Comparison of ENCODE assay signal across 8 cellular contexts in the genomic region with DNA sequence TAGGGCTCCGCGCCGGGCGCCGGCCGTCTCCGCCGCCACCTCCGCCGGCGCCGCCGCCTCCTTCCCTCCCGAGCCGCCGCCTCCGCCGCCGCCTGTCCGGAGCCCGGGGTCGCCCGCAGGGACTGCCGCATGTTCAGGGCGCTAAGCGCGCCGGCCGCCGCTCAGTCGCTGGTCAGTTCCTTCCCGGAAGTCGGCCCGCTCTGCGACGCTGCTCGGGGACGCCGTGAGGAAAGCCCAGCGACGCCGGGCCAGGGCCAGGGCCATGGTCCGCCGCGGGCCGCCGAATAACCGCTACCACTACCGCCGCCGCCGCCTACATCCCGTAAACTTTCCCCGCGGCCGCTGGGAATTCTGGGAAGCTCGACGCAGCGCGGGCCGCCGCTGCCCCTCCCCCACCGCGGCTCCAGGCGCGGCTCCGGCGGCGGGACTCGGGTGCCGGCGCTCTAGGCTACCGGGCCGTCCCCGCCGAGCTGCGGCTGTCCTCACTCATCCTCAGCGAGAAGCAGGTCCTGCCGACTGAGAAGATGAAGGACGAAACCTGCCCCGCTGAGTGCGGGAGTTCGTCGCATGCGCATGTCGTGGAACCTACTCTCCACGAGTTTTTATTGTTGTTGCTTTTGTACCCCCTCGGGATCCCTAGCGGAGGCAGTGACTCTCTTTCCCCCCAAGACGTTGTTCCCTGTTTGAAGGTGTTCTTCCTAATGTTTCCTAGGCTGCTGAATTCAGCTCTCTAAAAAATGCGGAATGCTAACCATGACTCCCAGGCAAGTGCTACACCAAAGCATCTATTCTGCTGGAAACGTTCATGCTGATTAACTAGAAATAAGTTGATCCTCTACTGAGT. TPM values are rescaled to one million over a fixed set of nuclear protein-coding genes. Genes with fewer than 3 reads are reported as not detected.
DNase-seq lines count a peak whose midpoint lies in the region; ATAC-seq and TF ChIP-seq lines count a peak whose summit lies in the region.

A gene (minus strand): TSS at position 299 of the 844 bp plus-strand sequence. CDS start 339 bp downstream, outside the sequence.

- H3K4me3 ChIP-seq in BLaER1 (peak within 1 kb of the TSS; percentile 95), mesenchymal stem cell (ENCODE audit: insufficient read depth in 1 of 2, low read depth in 1 of 2, low read length in 2 of 2) (peak within 1 kb of the TSS; percentile 80 to 85)

- H3K9ac ChIP-seq in BLaER1 = peak within 1 kb of the TSS; percentile 90
- H3K9ac ChIP-seq in mesenchymal stem cell (ENCODE audit: low read length) = peak within 1 kb of the TSS; percentile 96

- H3K4me3 Mint-ChIP-seq in effector memory CD8-positive, alpha-beta T cell = no peak within 1 kb of the TSS

- H3K4me1 ChIP-seq in BLaER1 (peaks cover 25% of the 10 kb centered on the region), mesenchymal stem cell (ENCODE audit: control insufficient read depth, insufficient read depth, low read depth, low read length) (peaks cover 6% of the 10 kb centered on the region)

- peak within 1 kb of the TSS in 1 of 2 experiments; percentile 98 for H2BK12ac ChIP-seq in mesenchymal stem cell (ENCODE audit: low read length in 2 of 2)

- peak within 1 kb of the TSS; percentile 95 for H3K4me2 ChIP-seq in BLaER1
- H3K4me2 ChIP-seq in mesenchymal stem cell (ENCODE audit: low read length, poor library complexity, severe bottlenecking) = peak within 1 kb of the TSS; percentile 76

- DNase-seq in NCI-H69 (lab: John Stamatoyannopoulos, UW) = peak; percentile 94
- peak; percentile 83 for DNase-seq in activated CD8-positive, alpha-beta memory T cell treated with anti-CD3 and anti-CD28 coated beads for 24 hours
- DNase-seq in effector memory CD8-positive, alpha-beta T cell = peak; percentile 20 to 39 (median 34)
- peak; percentile 86 for DNase-seq in mesenchymal stem cell
- peak; percentile 23 for DNase-seq in stimulated activated CD8-positive, alpha-beta memory T cell treated with anti-CD3 and anti-CD28 coated beads, Interleukin-12 subunit alpha, Interleukin-12 subunit beta, amount 100 ng/mL, for 4 hours (ENCODE audit: low read depth)

- H3K9me3 ChIP-seq in BLaER1 (no peaks in the 10 kb centered on the region), mesenchymal stem cell (ENCODE audit: control insufficient read depth, low read length) (no peaks in the 10 kb centered on the region)

- H3K27me3 ChIP-seq in BLaER1 = no peaks in the 10 kb centered on the region
- H3K27me3 ChIP-seq in mesenchymal stem cell (ENCODE audit: control insufficient read depth in 1 of 2, insufficient read depth in 1 of 2, low read length in 2 of 2) = no peaks in the 10 kb centered on the region

- no peaks in the 10 kb centered on the region for H3K79me1 ChIP-seq in mesenchymal stem cell (replicated peaks; ENCODE audit: low read length, poor library complexity, severe bottlenecking)

- peaks cover 10% of the 10 kb centered on the region; the same call in 1 of the 2 replicates for H3K36me3 ChIP-seq in BLaER1
- peaks cover 0 to 12% of the 10 kb centered on the region in 2 experiments for H3K36me3 ChIP-seq in mesenchymal stem cell (ENCODE audit: control insufficient read depth in 1 of 2, insufficient read depth in 2 of 2, low read depth in 1 of 2, low read length in 2 of 2)

- peak within 1 kb of the TSS; percentile 94 for H2BK15ac ChIP-seq in mesenchymal stem cell (ENCODE audit: low read depth, poor library complexity, severe bottlenecking)

- peak within 1 kb of the TSS; percentile 90 for H3K27ac ChIP-seq in BLaER1
- H3K27ac ChIP-seq in mesenchymal stem cell (ENCODE audit: low read length, poor library complexity, severe bottlenecking) = peak within 1 kb of the TSS; percentile 90

- peak within 1 kb of the TSS; percentile 87 for H4K91ac ChIP-seq in mesenchymal stem cell (ENCODE audit: low read length)

- H3K36me3 Mint-ChIP-seq in effector memory CD8-positive, alpha-beta T cell (ENCODE audit: insufficient read depth) = no peaks in the 10 kb centered on the region

- H3K27ac Mint-ChIP-seq in effector memory CD8-positive, alpha-beta T cell = no peak within 1 kb of the TSS

- peak within 1 kb of the TSS; percentile 97 for H4K8ac ChIP-seq in mesenchymal stem cell (ENCODE audit: low read length)

- under 1% methylated on average over 73 of the region's 92 CpGs for WGBS in mesenchymal stem cell

- H3K27me3 Mint-ChIP-seq in effector memory CD8-positive, alpha-beta T cell = no peaks in the 10 kb centered on the region

- peak within 1 kb of the TSS; percentile 93 for H2BK5ac ChIP-seq in mesenchymal stem cell (ENCODE audit: low read depth, low read length, poor library complexity, severe bottlenecking)

- H3K4ac ChIP-seq in mesenchymal stem cell (ENCODE audit: low read depth in 1 of 2, low read length in 2 of 2) = peak within 1 kb of the TSS; percentile 89 to 95

- peak; percentile 63 for ATAC-seq in HG03432 (IDR thresholded peaks at IDR 0.05; ENCODE audit: unreplicated experiment)
- ATAC-seq in effector memory CD8-positive, alpha-beta T cell (replicated peaks) = peak; percentile 63

- H2AK5ac ChIP-seq in mesenchymal stem cell (ENCODE audit: low read length, severe bottlenecking) = peak within 1 kb of the TSS; percentile 66

- H2BK120ac ChIP-seq in mesenchymal stem cell (ENCODE audit: low read depth, low read length) = peak within 1 kb of the TSS; percentile 82

- TF ChIP-seq POLR2A in GM19193 (IDR thresholded peaks at IDR 0.05; ENCODE audit: extremely low read depth, insufficient read depth, insufficient read length) = peak; percentile 88

- H3K23ac ChIP-seq in mesenchymal stem cell (ENCODE audit: low read length in 2 of 2) = peak within 1 kb of the TSS; percentile 40 to 96

- peak within 1 kb of the TSS; percentile 91 for H2AFZ ChIP-seq in mesenchymal stem cell (ENCODE audit: low read depth, low read length)

- peak within 1 kb of the TSS in 1 of 2 experiments; percentile 85 for H3K14ac ChIP-seq in mesenchymal stem cell (ENCODE audit: low read length in 2 of 2)

- H3K9me3 Mint-ChIP-seq in effector memory CD8-positive, alpha-beta T cell = no peaks in the 10 kb centered on the region

- H3K4me1 Mint-ChIP-seq in effector memory CD8-positive, alpha-beta T cell (ENCODE audit: low read depth in 2 of 2) = peaks cover 3 to 20% of the 10 kb centered on the region in 2 donors

- 0 out of 2 replicates have a peak, but pooled peaks cover 14% of the 10 kb centered on the region for H4K20me1 ChIP-seq in BLaER1

- peak within 1 kb of the TSS; percentile 96 to 98 for H3K18ac ChIP-seq in mesenchymal stem cell (ENCODE audit: low read depth in 1 of 2, low read length in 2 of 2)

RNA-seq across cellular contexts. Expression of the gene that starts here (rescaled TPM):
- 22.8 TPM for polyA plus RNA-seq in mesenchymal stem cell (2013, experiment 1 of 2)
- polyA plus RNA-seq in mesenchymal stem cell (2013, experiment 2 of 2) = 23.0 TPM

Comparison
In these comparisons a context has a peak if more than half of its experiments do, and no peak if none do; other contexts are left out.
1. Peak in every context shown above with its lines: DNase-seq, ATAC-seq, H3K4me3 ChIP-seq and H3K27ac ChIP-seq.
2. DNase-seq: peak in every context shown above with its lines; median percentile 94 in NCI-H69; 86 in mesenchymal stem cell; 83 in activated CD8-positive, alpha-beta memory T cell treated with anti-CD3 and anti-CD28 coated beads for 24 hours; 34 in effector memory CD8-positive, alpha-beta T cell; 23 in stimulated activated CD8-positive, alpha-beta memory T cell treated with anti-CD3 and anti-CD28 coated beads, Interleukin-12 subunit alpha, Interleukin-12 subunit beta, amount 100 ng/mL, for 4 hours.